ENCODE assay signal across 14 cellular contexts in the genomic region with DNA sequence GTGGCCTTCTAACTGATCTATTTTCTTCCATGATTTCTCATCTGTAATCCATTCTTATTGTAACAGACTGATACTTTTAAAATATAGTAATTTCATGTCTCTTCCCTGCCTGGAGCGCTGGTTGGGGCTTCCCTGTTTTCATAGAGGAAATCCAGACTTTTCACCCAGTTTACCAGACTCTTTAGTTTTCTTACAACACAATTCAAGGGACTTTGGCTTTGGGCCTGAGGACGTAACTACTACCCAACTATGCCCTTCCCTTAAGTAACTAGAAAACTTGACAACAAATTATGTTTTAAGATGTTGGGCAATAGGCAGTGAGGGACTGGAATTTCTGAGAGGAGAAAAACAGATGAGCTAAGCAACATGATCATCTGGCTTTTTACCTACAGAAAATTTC.
DNase-seq lines count a peak whose midpoint lies in the region; ATAC-seq and TF ChIP-seq lines count a peak whose summit lies in the region.
"Had no signal": no experiment of that assay in that cellular context is flagged by ENCODE, and none has a peak within 500 bp of the region (broad histone marks: within the 10 kb centered on the region; RNA-seq: fewer than 3 reads in every experiment).

No MANE protein-coding gene starts in this region.

- TF ChIP-seq CTCF in fibroblast of mammary gland (conservative IDR thresholded peaks at IDR 0.05; ENCODE audit: control insufficient read depth, insufficient read depth, low read depth, low read length) (no peak), gastrocnemius medialis (IDR thresholded peaks at IDR 0.05 in 4 of 5, conservative IDR thresholded peaks at IDR 0.05 in 1 of 5) (no peak)

- no peak for TF ChIP-seq POLR2A in gastrocnemius medialis (IDR thresholded peaks at IDR 0.05)

- no peaks in the 10 kb centered on the region for H3K4me1 ChIP-seq in gastrocnemius medialis

- no peaks in the 10 kb centered on the region for H3K9me3 ChIP-seq in gastrocnemius medialis

- no peaks in the 10 kb centered on the region for H3K36me3 ChIP-seq in gastrocnemius medialis

- no peak overlapping the region for H3K27ac ChIP-seq in gastrocnemius medialis
- H3K27ac ChIP-seq: C4-2B, GM23248 had no signal

- intact Hi-C loops in sciatic nerve (cut with DNase I) (no loop called here), gastrocnemius medialis (cut with DNase I; ENCODE audit: low total_unique reads) (no loop called here)

- ATAC-seq in sciatic nerve (peak; percentile 30), HG03139 (IDR thresholded peaks at IDR 0.05; ENCODE audit: unreplicated experiment) (no peak), HG03159 (IDR thresholded peaks at IDR 0.05; ENCODE audit: unreplicated experiment) (no peak), gastrocnemius medialis (no peak)

- H3K4me3 ChIP-seq in fibroblast of mammary gland (ENCODE audit: control insufficient read depth, low read depth, low read length) (no peak overlapping the region), gastrocnemius medialis (no peak overlapping the region)
- H3K4me3 ChIP-seq: GM23248 had no signal

- DNase-seq in amniotic epithelial cell (ENCODE audit: low read depth) (peak; percentile 4), fibroblast of mammary gland (ENCODE audit: low read depth) (peak; percentile 19), sciatic nerve (ENCODE audit: low spot score) (no peak), gastrocnemius medialis (no peak)
- DNase-seq: AML-193; CD4-positive, alpha-beta T cell; DMS153; DMS79; GDM1; GM23248; HCEC 1CT had no signal

- in situ Hi-C loops in gastrocnemius medialis (cut with MboI; ENCODE audit: low sequenced_read_pairs in 4 of 4): no loop called here

- H3K27me3 ChIP-seq in gastrocnemius medialis: no peaks in the 10 kb centered on the region

Comparison
In these comparisons a context has a peak if more than half of its experiments do, and no peak if none do; other contexts are left out.
1. DNase-seq: peak in amniotic epithelial cell (single experiment) and fibroblast of mammary gland (single experiment); none in sciatic nerve (single experiment) and gastrocnemius medialis (0 of 2).